ENCODE assay signal across 8 cellular contexts in genomic region chr10:96512997-96513685, GRCh38. TPM values are rescaled to one million over a fixed set of nuclear protein-coding genes. Genes with fewer than 3 reads are reported as not detected.
DNase-seq lines count a peak whose midpoint lies in the region; ATAC-seq, FAIRE-seq and TF ChIP-seq lines count a peak whose summit lies in the region.

No MANE protein-coding gene starts in this region.

- no peak for TF ChIP-seq POLR2A in gastroesophageal sphincter (IDR thresholded peaks at IDR 0.05)
- TF ChIP-seq POLR2A in H54 (IDR thresholded peaks at IDR 0.05; ENCODE audit: low read depth, low read length), result no peak

- no peak overlapping the region for H3K23ac ChIP-seq in trophoblast cell (ENCODE audit: low read length)

- H2BK5ac ChIP-seq in trophoblast cell (ENCODE audit: low read depth, low read length, poor library complexity), result no peak overlapping the region

- H4K91ac ChIP-seq in trophoblast cell (ENCODE audit: low read depth, low read length), result no peak overlapping the region

- H3K79me1 ChIP-seq in trophoblast cell (ENCODE audit: low read length), result no peaks in the 10 kb centered on the region

- no peaks in the 10 kb centered on the region for H3K36me3 Mint-ChIP-seq in activated T-cell treated with anti-CD3 and anti-CD28 coated beads, Interleukin-2, amount 50 U/mL, for 4 hours (ENCODE audit: insufficient read depth)

- 0 to 2% methylated on average over 6 to 9 of the region's 54 CpGs for WGBS in gastroesophageal sphincter (ENCODE audit: low coverage in 1 of 2), 2 donors
- WGBS in trophoblast cell (ENCODE audit: extremely low coverage, insufficient coverage, insufficient read length), result no CpG with 5 or more reads among the region's 54 CpGs

- H3K9me3 ChIP-seq in gastroesophageal sphincter, result no peaks in the 10 kb centered on the region
- peaks cover 2% of the 10 kb centered on the region for H3K9me3 ChIP-seq in trophoblast cell (ENCODE audit: insufficient read depth, low read depth, low read length)

- no peak overlapping the region for H4K8ac ChIP-seq in trophoblast cell (ENCODE audit: low read depth, low read length)

- no peak overlapping the region for H3K9ac ChIP-seq in trophoblast cell (ENCODE audit: low read length)

- H3K9me3 Mint-ChIP-seq in activated T-cell treated with anti-CD3 and anti-CD28 coated beads, Interleukin-2, amount 50 U/mL, for 4 hours, result no peaks in the 10 kb centered on the region

- peak overlapping the region; percentile 99 for H3K4me2 ChIP-seq in trophoblast cell (ENCODE audit: low read length)

- H3K79me2 ChIP-seq in trophoblast cell (ENCODE audit: control insufficient read depth, insufficient read depth, low read length, poor library complexity), result no peaks in the 10 kb centered on the region

- H3K27ac ChIP-seq in gastroesophageal sphincter, result peak overlapping the region in 2 of 4 donors; percentile 41 to 60
- H3K27ac ChIP-seq in trophoblast cell (ENCODE audit: low read depth, low read length), result no peak overlapping the region

- H3K4me1 ChIP-seq in gastroesophageal sphincter, result peaks cover 0 to 27% (median 14%) of the 10 kb centered on the region in 3 donors
- peaks cover 14% of the 10 kb centered on the region in 2 experiments for H3K4me1 ChIP-seq in trophoblast cell (ENCODE audit: control insufficient read depth in 1 of 2, insufficient read depth in 2 of 2, low read length in 2 of 2)

- no peak for FAIRE-seq in H54 (lab: Jason Lieb, UNC)

- H3K18ac ChIP-seq in trophoblast cell (ENCODE audit: low read length), result no peak overlapping the region

- H3K27me3 Mint-ChIP-seq in activated T-cell treated with anti-CD3 and anti-CD28 coated beads, Interleukin-2, amount 50 U/mL, for 4 hours (ENCODE audit: low read depth), result peaks cover 36% of the 10 kb centered on the region

- H3K4me3 ChIP-seq in gastroesophageal sphincter, result peak overlapping the region; percentile 30 to 61
- H3K4me3 ChIP-seq in trophoblast cell (ENCODE audit: low read depth, low read length), result peak overlapping the region; percentile 11

- peaks cover 20% of the 10 kb centered on the region for H3K4me1 Mint-ChIP-seq in activated T-cell treated with anti-CD3 and anti-CD28 coated beads, Interleukin-2, amount 50 U/mL, for 4 hours (ENCODE audit: low read depth)

- no peak overlapping the region for H3K4ac ChIP-seq in trophoblast cell (ENCODE audit: low read depth, low read length)

- no peak for TF ChIP-seq EP300 in gastroesophageal sphincter (IDR thresholded peaks at IDR 0.05)

- H2BK120ac ChIP-seq in trophoblast cell (ENCODE audit: insufficient read depth, low read length, poor library complexity), result no peak overlapping the region

- peaks cover 0 to 3% of the 10 kb centered on the region in 2 donors for H3K36me3 ChIP-seq in gastroesophageal sphincter
- no peaks in the 10 kb centered on the region for H3K36me3 ChIP-seq in trophoblast cell (ENCODE audit: control insufficient read depth in 1 of 2, insufficient read depth in 2 of 2, low read length in 2 of 2)

- peak overlapping the region; percentile 73 for H3K4me3 Mint-ChIP-seq in activated T-cell treated with anti-CD3 and anti-CD28 coated beads, Interleukin-2, amount 50 U/mL, for 4 hours

- no peak overlapping the region for H4K12ac ChIP-seq in trophoblast cell (ENCODE audit: low read depth, low read length)

- peaks cover 22% of the 10 kb centered on the region for H3K27me3 ChIP-seq in gastroesophageal sphincter
- H3K27me3 ChIP-seq in trophoblast cell (ENCODE audit: insufficient read depth, low read length), result peaks cover 21% of the 10 kb centered on the region

- no peak for TF ChIP-seq CTCF in gastroesophageal sphincter (IDR thresholded peaks at IDR 0.05)

- peak; percentile 48 for ATAC-seq in HG03196 (IDR thresholded peaks at IDR 0.05; ENCODE audit: unreplicated experiment)
- ATAC-seq in activated T-cell treated with anti-CD3 and anti-CD28 coated beads, Interleukin-2, amount 50 U/mL, for 4 hours, result peak; percentile 51 to 56
- ATAC-seq in gastroesophageal sphincter, result no peak

- H2AK5ac ChIP-seq in trophoblast cell (ENCODE audit: low read length), result no peak overlapping the region

- H2BK12ac ChIP-seq in trophoblast cell (ENCODE audit: low read length), result no peak overlapping the region

- peak; percentile 29 for DNase-seq in stimulated activated CD4-positive, alpha-beta T cell treated with anti-CD3 and anti-CD28 coated beads, Interleukin-4, amount 100 ng/mL, for 1 hour
- no peak for DNase-seq in stimulated activated CD4-positive, alpha-beta T cell treated with anti-CD3 and anti-CD28 coated beads, Interleukin-1b, Interleukin-23, amount 100 ng/mL, for 48 hours
- DNase-seq in activated T-cell treated with anti-CD3 and anti-CD28 coated beads, Interleukin-2, amount 50 U/mL, for 4 hours, result peak; percentile 27
- DNase-seq in trophoblast cell (peak; percentile 7 to 38), H54 (ENCODE audit: insufficient read length, low spot score) (no peak), COR-L47 (lab: John Stamatoyannopoulos, UW) (no peak)

- H2AFZ ChIP-seq in trophoblast cell (ENCODE audit: insufficient read depth, low read length, poor library complexity), result peak overlapping the region; percentile 50

- peak overlapping the region; percentile 13 for H3K14ac ChIP-seq in trophoblast cell (ENCODE audit: low read length)

RNA-seq across cellular contexts. Expression of gene TLL2, which starts 0.6 kb away (rescaled TPM):
- not detected for total RNA-seq in activated T-cell treated with anti-CD3 and anti-CD28 coated beads, Interleukin-2, amount 50 U/mL, for 4 hours
- under 1 TPM in 2 of 4 donors, not detected in 2; 0.20 to 0.31 TPM for total RNA-seq in gastroesophageal sphincter
- polyA plus RNA-seq in trophoblast cell (2013), result 0.22 and 0.29 TPM in 2 replicates

Comparison
In these comparisons a context has a peak if more than half of its experiments do, and no peak if none do; other contexts are left out.
1. DNase-seq: peak in stimulated activated CD4-positive, alpha-beta T cell treated with anti-CD3 and anti-CD28 coated beads, Interleukin-4, amount 100 ng/mL, for 1 hour (single experiment), activated T-cell treated with anti-CD3 and anti-CD28 coated beads, Interleukin-2, amount 50 U/mL, for 4 hours (single experiment) and trophoblast cell (2 of 2); none in stimulated activated CD4-positive, alpha-beta T cell treated with anti-CD3 and anti-CD28 coated beads, Interleukin-1b, Interleukin-23, amount 100 ng/mL, for 48 hours (single experiment), H54 (single experiment) and COR-L47 (single experiment).